Comparison of ENCODE assay signal across 1 cellular context in genomic region chrX:7921750-7922149, GRCh38.
TF ChIP-seq lines count a peak whose summit lies in the region.

No MANE protein-coding gene starts in this region.

TF ChIP-seq in HepG2, 621 proteins besides CTCF, POLR2A, EP300 and RAD21 (continued from another document):
- TF ChIP-seq HOMEZ (CRISPR knock-in tag; IDR thresholded peaks at IDR 0.05; ENCODE audit: low read depth) (no peak), ZNF292 (CRISPR knock-in tag; IDR thresholded peaks at IDR 0.05; ENCODE audit: borderline replicate concordance, low read depth) (no peak), KDM5A (IDR thresholded peaks at IDR 0.05; ENCODE audit: borderline replicate concordance, low read length) (no peak), ZNF761 (CRISPR knock-in tag; conservative IDR thresholded peaks at IDR 0.05) (no peak), HNF1A (IDR thresholded peaks at IDR 0.05; ENCODE audit: low read depth) (no peak), HNF1A (CRISPR knock-in tag; IDR thresholded peaks at IDR 0.05; ENCODE audit: borderline replicate concordance) (no peak), HINFP (CRISPR knock-in tag; IDR thresholded peaks at IDR 0.05; ENCODE audit: low read depth) (no peak), CENPT (CRISPR knock-in tag; IDR thresholded peaks at IDR 0.05; ENCODE audit: low read depth) (no peak), HOXD1 (CRISPR knock-in tag; IDR thresholded peaks at IDR 0.05) (no peak), PAF1 (CRISPR knock-in tag; IDR thresholded peaks at IDR 0.05) (no peak), NCOA1 (CRISPR knock-in tag; IDR thresholded peaks at IDR 0.05) (no peak), ZNF703 (CRISPR knock-in tag; IDR thresholded peaks at IDR 0.05; ENCODE audit: borderline replicate concordance) (no peak)
